In genomic region chr6:69835414-69836179, GRCh38 we compare ENCODE assay signal across 8 cellular contexts. TPM values are rescaled to one million over a fixed set of nuclear protein-coding genes. Genes with fewer than 3 reads are reported as not detected.
DNase-seq lines count a peak whose midpoint lies in the region; FAIRE-seq and TF ChIP-seq lines count a peak whose summit lies in the region.

No MANE protein-coding gene starts in this region.

- H3K79me2 ChIP-seq in ACC112 (ENCODE audit: control insufficient read depth, insufficient read depth, low read length, unreplicated experiment) (no peaks in the 10 kb centered on the region), parathyroid adenoma (no peaks in the 10 kb centered on the region)

- no peaks in the 10 kb centered on the region for H3K9me3 Mint-ChIP-seq in activated CD4-positive, alpha-beta T cell treated with anti-CD3 and anti-CD28 coated beads, Interleukin-2, amount 10 ng/mL, durations not matched to agents 7 days and 5 days

- H3K27ac Mint-ChIP-seq in activated CD4-positive, alpha-beta T cell treated with anti-CD3 and anti-CD28 coated beads, Interleukin-2, amount 10 ng/mL, durations not matched to agents 7 days and 5 days: no peak overlapping the region

- no peaks in the 10 kb centered on the region for H3K4me1 Mint-ChIP-seq in activated CD4-positive, alpha-beta T cell treated with anti-CD3 and anti-CD28 coated beads, Interleukin-2, amount 10 ng/mL, durations not matched to agents 7 days and 5 days

- CTCF ChIA-PET in activated CD4-positive, alpha-beta T cell treated with anti-CD3 and anti-CD28 coated beads, Interleukin-2, amount 10 ng/mL, durations not matched to agents 7 days and 5 days (lab: Charles Lee): no interaction called here

- H3K27ac ChIP-seq in ACC112 (ENCODE audit: low read depth, low read length) (no peak overlapping the region), parathyroid adenoma (no peak overlapping the region)

- H3K9me3 ChIP-seq in parathyroid adenoma (ENCODE audit: control insufficient read depth, low read length): no peaks in the 10 kb centered on the region

- peaks cover 22% of the 10 kb centered on the region for H3K27me3 Mint-ChIP-seq in activated CD4-positive, alpha-beta T cell treated with anti-CD3 and anti-CD28 coated beads, Interleukin-2, amount 10 ng/mL, durations not matched to agents 7 days and 5 days

- no peaks in the 10 kb centered on the region for H3K27me3 ChIP-seq in ACC112 (ENCODE audit: insufficient read depth, low read length)
- no peaks in the 10 kb centered on the region for H3K27me3 ChIP-seq in parathyroid adenoma (ENCODE audit: control insufficient read depth, insufficient read depth, low read length)

- H3K36me3 ChIP-seq in ACC112 (ENCODE audit: insufficient read depth, low read length) (no peaks in the 10 kb centered on the region), parathyroid adenoma (ENCODE audit: control insufficient read depth, insufficient read depth, low read length) (no peaks in the 10 kb centered on the region)

- peak overlapping the region; percentile 77 for H2AFZ ChIP-seq in ACC112 (ENCODE audit: low read length, unreplicated experiment)
- H2AFZ ChIP-seq in parathyroid adenoma: no peak overlapping the region

- FAIRE-seq in H54 (lab: Jason Lieb, UNC): peak; percentile 76

- H3K4me1 ChIP-seq in ACC112 (ENCODE audit: control insufficient read depth, insufficient read depth, low read length, unreplicated experiment) (no peaks in the 10 kb centered on the region), parathyroid adenoma (no peaks in the 10 kb centered on the region)

- H3K4me3 ChIP-seq in ACC112 (ENCODE audit: low read depth, low read length): peak overlapping the region; percentile 71
- no peak overlapping the region for H3K4me3 ChIP-seq in parathyroid adenoma (ENCODE audit: low read depth, low read length)

- H3K9ac ChIP-seq in parathyroid adenoma: no peak overlapping the region

- TF ChIP-seq POLR2A in H54 (IDR thresholded peaks at IDR 0.05; ENCODE audit: low read depth, low read length): no peak

- no peaks in the 10 kb centered on the region for H3K36me3 Mint-ChIP-seq in activated CD4-positive, alpha-beta T cell treated with anti-CD3 and anti-CD28 coated beads, Interleukin-2, amount 10 ng/mL, durations not matched to agents 7 days and 5 days (ENCODE audit: low read depth)

- no peak overlapping the region for H3K4me2 ChIP-seq in parathyroid adenoma (ENCODE audit: low read length)

- no peak overlapping the region for H3K4me3 Mint-ChIP-seq in activated CD4-positive, alpha-beta T cell treated with anti-CD3 and anti-CD28 coated beads, Interleukin-2, amount 10 ng/mL, durations not matched to agents 7 days and 5 days

- POLR2A ChIA-PET in activated CD4-positive, alpha-beta T cell treated with anti-CD3 and anti-CD28 coated beads, Interleukin-2, amount 10 ng/mL, durations not matched to agents 7 days and 5 days (lab: Charles Lee): no interaction called here

- DNase-seq in GM03348 (ENCODE audit: low spot score): peak; percentile 51
- DNase-seq in H54 (ENCODE audit: insufficient read length, low spot score): peak; percentile 1
- peak; percentile 78 for DNase-seq in LHCN-M2 (ENCODE audit: low read depth)
- DNase-seq in SKM-1 (lab: John Stamatoyannopoulos, UW; ENCODE audit: unreplicated experiment): peak; percentile 19
- DNase-seq in fibroblast of gingiva (ENCODE audit: low read depth): peak; percentile 70
- no peak for DNase-seq in activated CD4-positive, alpha-beta T cell treated with anti-CD3 and anti-CD28 coated beads, Interleukin-2, amount 10 ng/mL, durations not matched to agents 7 days and 5 days

- TF ChIP-seq CTCF in parathyroid adenoma (IDR thresholded peaks at IDR 0.05): peak; percentile 76

RNA-seq across cellular contexts. Expression of gene COL19A1, which starts 30.8 kb away (rescaled TPM):
- total RNA-seq in LHCN-M2 (2014; rRNA removed): 0.26 and 0.40 TPM in 2 replicates
- not detected for polyA plus RNA-seq in LHCN-M2 (2012)
- not detected for total RNA-seq in activated CD4-positive, alpha-beta T cell treated with anti-CD3 and anti-CD28 coated beads, Interleukin-2, amount 10 ng/mL, durations not matched to agents 7 days and 5 days

RNA-seq across cellular contexts. Expression of gene LMBRD1, which starts 38.8 kb away (rescaled TPM):
- 25.0 and 29.7 TPM in 2 replicates for total RNA-seq in LHCN-M2 (2014; rRNA removed)
- polyA plus RNA-seq in LHCN-M2 (2012): 13.1 TPM
- total RNA-seq in activated CD4-positive, alpha-beta T cell treated with anti-CD3 and anti-CD28 coated beads, Interleukin-2, amount 10 ng/mL, durations not matched to agents 7 days and 5 days: 10 to 100 TPM; 23.5 to 30.5 TPM
